In the genomic region with DNA sequence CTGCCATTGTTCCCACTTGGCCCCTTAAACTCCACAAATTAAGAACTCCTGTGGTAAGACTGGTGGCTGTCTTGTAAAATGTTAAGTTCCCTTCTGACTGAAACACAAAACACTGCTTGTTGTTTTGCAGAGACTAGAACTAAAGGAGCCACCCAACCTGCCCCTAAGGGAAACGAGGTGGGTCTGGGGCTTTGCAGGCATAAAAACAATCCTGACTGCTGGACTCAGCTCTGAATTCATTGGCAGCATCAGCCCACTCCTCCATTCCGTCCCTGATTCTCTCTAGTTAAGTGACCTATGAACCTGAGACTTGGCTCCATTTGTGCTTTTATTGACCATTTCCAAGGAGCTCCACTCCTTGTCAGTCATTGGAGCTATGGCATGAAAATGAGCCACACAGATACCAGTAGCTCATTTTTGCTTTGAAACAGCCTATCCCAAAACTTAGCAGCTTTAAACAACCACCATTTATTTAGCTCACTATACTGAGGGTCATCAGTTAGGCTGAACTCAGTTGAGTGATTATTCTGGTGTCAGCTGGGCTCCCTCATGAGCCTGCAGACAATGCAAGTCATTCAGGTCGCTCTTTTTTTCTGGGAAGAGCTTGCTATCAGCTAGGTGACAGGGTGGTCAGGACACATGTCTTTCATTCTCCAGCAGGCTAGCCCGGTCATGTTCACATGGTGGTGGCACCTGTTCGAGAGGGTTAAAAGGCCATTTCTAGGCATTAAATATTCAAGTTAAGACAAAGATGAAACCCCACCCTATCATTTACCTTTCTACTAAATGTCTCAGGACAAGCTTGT, we compare ENCODE assay signal across 16 cellular contexts.
DNase-seq lines count a peak whose midpoint lies in the region; ATAC-seq, FAIRE-seq and TF ChIP-seq lines count a peak whose summit lies in the region.
"Had no signal": no experiment of that assay in that cellular context is flagged by ENCODE, and none has a peak within 500 bp of the region (broad histone marks: within the 10 kb centered on the region; RNA-seq: fewer than 3 reads in every experiment).

No MANE protein-coding gene starts in this region.

- H3K9me3 ChIP-seq in K562 (replicated peaks; ENCODE audit: control insufficient read depth, insufficient read depth, low read depth, low read length) (no peaks in the 10 kb centered on the region), neuronal stem cell (replicated peaks in 1 of 2; ENCODE audit: control insufficient read depth in 2 of 2, insufficient read depth in 1 of 2, low read depth in 1 of 2, low read length in 2 of 2) (no peaks in the 10 kb centered on the region), body of pancreas (no peaks in the 10 kb centered on the region)
- H3K9me3 ChIP-seq: A549, Caco-2 had no signal

- intact Hi-C loops in K562 (cut with micrococcal nuclease): no loop called here
- intact Hi-C loops in body of pancreas (cut with DNase I): no loop called here

- peak; percentile 79 for FAIRE-seq in K562 (lab: Jason Lieb, UNC)
- FAIRE-seq: A549, GM19239 had no signal

- no peak overlapping the region for H3K27ac ChIP-seq in GM23338 (ENCODE audit: low read depth)
- H3K27ac ChIP-seq in K562 (ENCODE audit: extremely low read depth, low read depth, low read length): no peak overlapping the region
- H3K27ac ChIP-seq in neuronal stem cell (replicated peaks; ENCODE audit: low read length): no peak overlapping the region
- no peak overlapping the region for H3K27ac ChIP-seq in body of pancreas
- H3K27ac ChIP-seq: A549 had no signal

- H3K4me2 ChIP-seq in GM23338 (no peak overlapping the region), K562 (ENCODE audit: insufficient read depth, low read length) (peak overlapping the region; percentile 18; the same call in 1 of the 2 replicates), neuronal stem cell (ENCODE audit: insufficient read depth, low read length, poor library complexity, severe bottlenecking) (no peak overlapping the region)
- H3K4me2 ChIP-seq: A549 had no signal

- H2BK15ac ChIP-seq in neuronal stem cell (ENCODE audit: low read length): no peak overlapping the region

- H3F3A ChIP-seq in GM23338 (replicated peaks; ENCODE audit: low read depth): no peaks in the 10 kb centered on the region

- no peak overlapping the region for H3K27ac Mint-ChIP-seq in GM23338
- no peak overlapping the region for H3K27ac Mint-ChIP-seq in activated CD4-positive, alpha-beta memory T cell treated with anti-CD3 and anti-CD28 coated beads, Interleukin-2, amount 10 ng/mL, durations not matched to agents 7 days and 5 days
- H3K27ac Mint-ChIP-seq: CD14-positive monocyte; CD8-positive, alpha-beta T cell had no signal

- no TSS peak for BruUV-seq in K562 (replicated peaks; lab: Mats Ljungman, UMichigan)

- H3K9me3 Mint-ChIP-seq in GM23338: no peaks in the 10 kb centered on the region
- H3K9me3 Mint-ChIP-seq in activated CD4-positive, alpha-beta memory T cell treated with anti-CD3 and anti-CD28 coated beads, Interleukin-2, amount 10 ng/mL, durations not matched to agents 7 days and 5 days: no peaks in the 10 kb centered on the region
- H3K9me3 Mint-ChIP-seq: CD14-positive monocyte; CD8-positive, alpha-beta T cell had no signal

- peaks cover 3% of the 10 kb centered on the region for H3K27me3 Mint-ChIP-seq in GM23338 (ENCODE audit: insufficient read depth, low read depth, poor library complexity)
- H3K27me3 Mint-ChIP-seq in activated CD4-positive, alpha-beta memory T cell treated with anti-CD3 and anti-CD28 coated beads, Interleukin-2, amount 10 ng/mL, durations not matched to agents 7 days and 5 days: peaks cover 1% of the 10 kb centered on the region

- TF ChIP-seq POLR2A in K562 (conservative IDR thresholded peaks at IDR 0.05) (no peak), body of pancreas (IDR thresholded peaks at IDR 0.05) (no peak)

- H3K36me3 ChIP-seq in GM23338 (ENCODE audit: insufficient read depth) (no peaks in the 10 kb centered on the region), K562 (ENCODE audit: control insufficient read depth, insufficient read depth, low read length) (no peaks in the 10 kb centered on the region), neuronal stem cell (replicated peaks in 1 of 2; ENCODE audit: control insufficient read depth in 2 of 2, insufficient read depth in 2 of 2, low read length in 2 of 2) (no peaks in the 10 kb centered on the region), body of pancreas (replicated peaks in 1 of 2; ENCODE audit: insufficient read depth in 1 of 2, low read depth in 2 of 2) (no peaks in the 10 kb centered on the region)

- no peak overlapping the region for H3K4me3 ChIP-seq in GM23338
- H3K4me3 ChIP-seq in K562: no peak overlapping the region
- H3K4me3 ChIP-seq in neuronal stem cell (ENCODE audit: low read length in 2 of 2): no peak overlapping the region
- no peak overlapping the region for H3K4me3 ChIP-seq in body of pancreas
- H3K4me3 ChIP-seq: A549 had no signal

- no peak overlapping the region for H3K23ac ChIP-seq in neuronal stem cell (ENCODE audit: low read depth, low read length, poor library complexity)

- no peak overlapping the region for H2BK5ac ChIP-seq in neuronal stem cell (ENCODE audit: low read length)

- no peaks in the 10 kb centered on the region for H3K36me3 Mint-ChIP-seq in GM23338 (ENCODE audit: low read depth)
- H3K36me3 Mint-ChIP-seq in activated CD4-positive, alpha-beta memory T cell treated with anti-CD3 and anti-CD28 coated beads, Interleukin-2, amount 10 ng/mL, durations not matched to agents 7 days and 5 days (ENCODE audit: low read depth): no peaks in the 10 kb centered on the region
- H3K36me3 Mint-ChIP-seq: CD14-positive monocyte; CD8-positive, alpha-beta T cell had no signal

- ATAC-seq in GM23338 (no peak), K562 (peak; percentile 56), body of pancreas (no peak), GM19328 (IDR thresholded peaks at IDR 0.05; ENCODE audit: unreplicated experiment) (no peak)
- ATAC-seq: A549; CD8-positive, alpha-beta T cell had no signal

- no peaks in the 10 kb centered on the region for H3K79me2 ChIP-seq in GM23338 (replicated peaks; ENCODE audit: insufficient read depth)
- no peaks in the 10 kb centered on the region for H3K79me2 ChIP-seq in K562 (ENCODE audit: control insufficient read depth, insufficient read depth, low read length)

- H2AFZ ChIP-seq in GM23338: peak overlapping the region; percentile 64; the same call in 1 of the 2 replicates
- H2AFZ ChIP-seq in K562 (ENCODE audit: low read depth, low read length): peak overlapping the region; percentile 35; the same call in 1 of the 2 replicates
- H2AFZ ChIP-seq in neuronal stem cell (ENCODE audit: low read length): peak overlapping the region; percentile 59

- no peak overlapping the region for H2BK120ac ChIP-seq in neuronal stem cell (ENCODE audit: low read depth, low read length)

- H3K14ac ChIP-seq in neuronal stem cell (ENCODE audit: low read length): no peak overlapping the region

- no peak for DNase-seq in GM23338 (ENCODE audit: low spot score)
- peak in 3 of 4 experiments; percentile 24 to 65 (median 46) for DNase-seq in K562 (ENCODE audit: extremely low read depth in 1 of 4, low spot score in 3 of 4)
- DNase-seq in islet precursor cell: peak; percentile 81
- no peak for DNase-seq in neuronal stem cell (ENCODE audit: low spot score)
- no peak for DNase-seq in activated CD4-positive, alpha-beta memory T cell treated with anti-CD3 and anti-CD28 coated beads, Interleukin-2, amount 10 ng/mL, durations not matched to agents 7 days and 5 days
- no peak for DNase-seq in SKM-1 (lab: John Stamatoyannopoulos, UW; ENCODE audit: unreplicated experiment)
- no peak for DNase-seq in body of pancreas
- DNase-seq: Caco-2; CD8-positive, alpha-beta T cell; DND-41; GF-D8; H7 had no signal

- 0% methylated on average over 5 of the region's 5 CpGs for WGBS in K562 (ENCODE audit: insufficient coverage, low coverage, missing lambda C conversion rate)
- no CpG with 5 or more reads among the region's 5 CpGs for WGBS in neuronal stem cell (ENCODE audit: extremely low coverage in 2 of 2, insufficient read length in 2 of 2, insufficient replicate concordance in 1 of 2), 2 donors
- 39 to 52% methylated on average over 5 of the region's 5 CpGs for WGBS in body of pancreas, 2 donors

- POLR2A ChIA-PET in K562 (lab: Yijun Ruan, JAX): interaction anchor here (0.6 to 0.9 kb wide), 2 partner anchors 74 to 422 kb away, joined by 3 read pairs; no protein-coding TSS in a partner anchor
- POLR2A ChIA-PET in activated CD4-positive, alpha-beta memory T cell treated with anti-CD3 and anti-CD28 coated beads, Interleukin-2, amount 10 ng/mL, durations not matched to agents 7 days and 5 days (lab: Charles Lee): interaction anchor here (0.9 kb wide), 1 partner anchor 175 kb away, joined by 4 read pairs; a partner anchor contains a TSS

- TF ChIP-seq EP300 in K562 (IDR thresholded peaks at IDR 0.05; ENCODE audit: low read length): no peak

- no peaks in the 10 kb centered on the region for H3K9me1 ChIP-seq in K562 (ENCODE audit: control insufficient read depth, insufficient read depth, low read length)

- H4K91ac ChIP-seq in neuronal stem cell (ENCODE audit: low read depth, low read length, poor library complexity): no peak overlapping the region

- no peak for TF ChIP-seq CTCF in GM23338 (conservative IDR thresholded peaks at IDR 0.05; ENCODE audit: low read depth in 2 of 2)
- no peak for TF ChIP-seq CTCF in K562 (IDR thresholded peaks at IDR 0.05 in 2 of 3, conservative IDR thresholded peaks at IDR 0.05 in 1 of 3; ENCODE audit: insufficient read depth in 2 of 3, low read depth in 1 of 3, low read length in 3 of 3)
- no peak for TF ChIP-seq CTCF in body of pancreas (IDR thresholded peaks at IDR 0.05)

- no peak overlapping the region for H2BK12ac ChIP-seq in neuronal stem cell (ENCODE audit: low read length)

- TF ChIP-seq RAD21 in K562 (CRISPR knock-in tag; conservative IDR thresholded peaks at IDR 0.05 in 1 of 2, IDR thresholded peaks at IDR 0.05 in 1 of 2): no peak

- H3K4ac ChIP-seq in neuronal stem cell (ENCODE audit: low read length): no peak overlapping the region

- no peaks in the 10 kb centered on the region for H3K79me1 ChIP-seq in neuronal stem cell (ENCODE audit: low read depth, low read length)

- no peaks in the 10 kb centered on the region for H3K4me1 ChIP-seq in GM23338 (ENCODE audit: insufficient read depth)
- peaks cover 8 to 33% of the 10 kb centered on the region in 2 experiments for H3K4me1 ChIP-seq in K562 (replicated peaks in 1 of 2; ENCODE audit: control insufficient read depth in 2 of 2, insufficient read depth in 2 of 2, low read length in 2 of 2)
- peaks cover 0 to 10% of the 10 kb centered on the region in 2 donors for H3K4me1 ChIP-seq in neuronal stem cell (ENCODE audit: control insufficient read depth in 2 of 2, insufficient read depth in 1 of 2, low read depth in 1 of 2, low read length in 2 of 2)
- peaks cover 4% of the 10 kb centered on the region for H3K4me1 ChIP-seq in body of pancreas

- H4K8ac ChIP-seq in neuronal stem cell (ENCODE audit: low read depth, low read length): no peak overlapping the region

- no peak overlapping the region for H3K18ac ChIP-seq in neuronal stem cell (ENCODE audit: low read length)

- no peak overlapping the region for H3K9ac ChIP-seq in K562 (ENCODE audit: insufficient read depth in 1 of 2, low read depth in 2 of 2, low read length in 2 of 2)
- H3K9ac ChIP-seq in neuronal stem cell (ENCODE audit: low read depth, low read length, poor library complexity): no peak overlapping the region

- H4K20me1 ChIP-seq in GM23338 (replicated peaks; ENCODE audit: insufficient read depth): no peaks in the 10 kb centered on the region
- no peaks in the 10 kb centered on the region for H4K20me1 ChIP-seq in K562 (replicated peaks; ENCODE audit: control insufficient read depth, insufficient read depth, low read length)

- no peaks in the 10 kb centered on the region for H3K9me2 ChIP-seq in GM23338 (ENCODE audit: insufficient read depth)

- H3K4me3 Mint-ChIP-seq in GM23338: no peak overlapping the region
- H3K4me3 Mint-ChIP-seq in activated CD4-positive, alpha-beta memory T cell treated with anti-CD3 and anti-CD28 coated beads, Interleukin-2, amount 10 ng/mL, durations not matched to agents 7 days and 5 days: no peak overlapping the region
- H3K4me3 Mint-ChIP-seq: CD14-positive monocyte; CD8-positive, alpha-beta T cell had no signal

- in situ Hi-C loops in K562 (cut with MboI): no loop called here

- H3K4me1 Mint-ChIP-seq in GM23338: no peaks in the 10 kb centered on the region; the same call in 2 of the 3 replicates
- no peaks in the 10 kb centered on the region for H3K4me1 Mint-ChIP-seq in activated CD4-positive, alpha-beta memory T cell treated with anti-CD3 and anti-CD28 coated beads, Interleukin-2, amount 10 ng/mL, durations not matched to agents 7 days and 5 days
- H3K4me1 Mint-ChIP-seq: CD14-positive monocyte had no signal

- no peak overlapping the region for H2AK5ac ChIP-seq in neuronal stem cell (ENCODE audit: low read depth, low read length)

- CTCF ChIA-PET in K562 (lab: Yijun Ruan, JAX; ENCODE audit: low intra/inter-chr PET ratio): no interaction called here
- CTCF ChIA-PET in activated CD4-positive, alpha-beta memory T cell treated with anti-CD3 and anti-CD28 coated beads, Interleukin-2, amount 10 ng/mL, durations not matched to agents 7 days and 5 days (lab: Charles Lee): no interaction called here

- H3K27me3 ChIP-seq in GM23338 (ENCODE audit: insufficient read depth) (no peaks in the 10 kb centered on the region), K562 (ENCODE audit: control insufficient read depth in 2 of 2, insufficient read depth in 2 of 2, low read length in 2 of 2) (peaks cover 0 to 8% of the 10 kb centered on the region in 2 experiments; a peak in 2 of 5 replicates), neuronal stem cell (ENCODE audit: control insufficient read depth in 3 of 3, insufficient read depth in 3 of 3, low read depth in 1 of 3, low read length in 3 of 3) (no peaks in the 10 kb centered on the region), body of pancreas (no peaks in the 10 kb centered on the region)

Comparison
In these comparisons a context has a peak if more than half of its experiments do, and no peak if none do; other contexts are left out.
1. DNase-seq: peak in K562 (3 of 4) and islet precursor cell (single experiment); none in GM23338 (single experiment), neuronal stem cell (single experiment), activated CD4-positive, alpha-beta memory T cell treated with anti-CD3 and anti-CD28 coated beads, Interleukin-2, amount 10 ng/mL, durations not matched to agents 7 days and 5 days (single experiment), SKM-1 (single experiment) and body of pancreas (0 of 4).
2. Peak in every context shown above with its lines, with median percentiles within 50 percentile points of each other: H2AFZ ChIP-seq.